ENCODE assay signal across 1 cellular context in genomic region chr20:1467082-1467354, GRCh38.
TF ChIP-seq lines count a peak whose summit lies in the region.

No MANE protein-coding gene starts in this region.

TF ChIP-seq in K562, 482 proteins besides CTCF, POLR2A, EP300 and RAD21 (continued from another document):
- TF ChIP-seq ZBTB11 (CRISPR knock-in tag; IDR thresholded peaks at IDR 0.05) (peak in 1 of 3 experiments; percentile 98; a peak in 2 of 6 replicates), JUN (IDR thresholded peaks at IDR 0.05; ENCODE audit: borderline replicate concordance, low read depth, low read length) (no peak), JUN (CRISPR knock-in tag; IDR thresholded peaks at IDR 0.05; ENCODE audit: borderline replicate concordance) (peak; percentile 42; the same call in 1 of the 2 replicates), ZC3H4 (CRISPR knock-in tag; IDR thresholded peaks at IDR 0.05; ENCODE audit: borderline replicate concordance) (0 out of 2 replicates have a peak, but pooled peaks have one; percentile 1), FOXK1 (CRISPR knock-in tag; IDR thresholded peaks at IDR 0.05; ENCODE audit: borderline replicate concordance) (no peak), HCFC1 (IDR thresholded peaks at IDR 0.05; ENCODE audit: low read depth, low read length) (no peak), ZNF639 (CRISPR knock-in tag; conservative IDR thresholded peaks at IDR 0.05 in 1 of 2, IDR thresholded peaks at IDR 0.05 in 1 of 2) (no peak), USF1 (CRISPR knock-in tag; IDR thresholded peaks at IDR 0.05) (0 out of 2 replicates have a peak, but pooled peaks have one; percentile 28), GTF2F1 (IDR thresholded peaks at IDR 0.05; ENCODE audit: low read depth, low read length) (0 out of 2 replicates have a peak, but pooled peaks have one; percentile 6), SMC3 (conservative IDR thresholded peaks at IDR 0.05; ENCODE audit: insufficient read depth, low read depth, low read length) (no peak)
TF ChIP-seq in K562: peak in this region for 7.
